In the genomic region with DNA sequence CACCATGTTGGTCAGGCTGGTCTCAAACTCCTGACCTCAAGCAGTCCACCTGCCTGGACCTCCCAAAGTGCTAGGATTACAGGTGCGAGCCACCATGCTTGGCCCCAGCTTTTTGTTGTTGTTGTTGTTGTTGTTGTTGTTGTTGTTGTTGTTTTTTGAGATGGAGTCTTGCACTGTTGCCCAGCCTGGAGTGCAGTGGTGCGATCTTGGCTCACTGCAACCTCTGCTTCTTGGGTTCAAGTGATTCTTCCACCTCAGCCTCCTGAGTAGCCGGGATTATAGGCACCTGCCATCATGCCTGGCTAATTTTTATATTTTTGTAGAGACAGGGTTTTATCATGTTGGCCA, we compare ENCODE assay signal across 1 cellular context.
TF ChIP-seq lines count a peak whose summit lies in the region.

No MANE protein-coding gene starts in this region.

TF ChIP-seq in HEK293, 187 proteins besides CTCF, POLR2A, EP300 and RAD21 (continued from another document):
- TF ChIP-seq, protein P1, sequence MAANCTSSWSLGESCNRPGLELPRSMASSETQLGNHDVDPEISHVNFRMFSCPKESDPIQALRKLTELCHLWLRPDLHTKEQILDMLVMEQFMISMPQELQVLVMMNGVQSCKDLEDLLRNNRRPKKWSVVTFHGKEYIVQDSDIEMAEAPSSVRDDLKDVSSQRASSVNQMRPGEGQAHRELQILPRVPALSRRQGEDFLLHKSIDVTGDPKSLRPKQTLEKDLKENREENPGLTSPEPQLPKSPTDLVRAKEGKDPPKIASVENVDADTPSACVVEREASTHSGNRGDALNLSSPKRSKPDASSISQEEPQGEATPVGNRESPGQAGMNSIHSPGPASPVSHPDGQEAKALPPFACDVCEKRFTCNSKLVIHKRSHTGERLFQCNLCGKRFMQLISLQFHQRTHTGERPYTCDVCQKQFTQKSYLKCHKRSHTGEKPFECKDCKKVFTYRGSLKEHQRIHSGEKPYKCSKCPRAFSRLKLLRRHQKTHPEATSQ (tag by site-specific recombination; IDR thresholded peaks at IDR 0.05): peak; percentile 72; the same call in 1 of the 2 replicates
TF ChIP-seq in HEK293: peak in this region for 2; not testable (repeated sequence) for 185.
